ENCODE assay signal across 16 cellular contexts in genomic region chr14:104742586-104743455, GRCh38. TPM values are rescaled to one million over a fixed set of nuclear protein-coding genes. Genes with fewer than 3 reads are reported as not detected.
DNase-seq lines count a peak whose midpoint lies in the region; ATAC-seq and TF ChIP-seq lines count a peak whose summit lies in the region.
"Had no signal": no experiment of that assay in that cellular context is flagged by ENCODE, and none has a peak within 500 bp of the region (broad histone marks: within the 10 kb centered on the region; RNA-seq: fewer than 3 reads in every experiment).

No MANE protein-coding gene starts in this region.

- peak overlapping the region; percentile 34; the same call in 1 of the 2 replicates for H4K91ac ChIP-seq in IMR-90 (ENCODE audit: insufficient read depth, low read depth, low read length)
- H4K91ac ChIP-seq in mesenchymal stem cell (ENCODE audit: low read length) = peak overlapping the region; percentile 19

- intact Hi-C loops in IMR-90 (cut with micrococcal nuclease) = no loop called here
- intact Hi-C loops in ascending aorta (cut with DNase I) = loop anchor here (10.0 kb wide), 1 partner anchor 898 kb away; the partner anchor contains the start of gene PPP1R13B
- intact Hi-C loops in gastrocnemius medialis (cut with DNase I; ENCODE audit: low total_unique reads) = no loop called here

- DNase-seq in IMR-90 = no peak
- no peak for DNase-seq in ascending aorta (ENCODE audit: low spot score in 2 of 2)
- no peak for DNase-seq in mesenchymal stem cell
- DNase-seq in gastrocnemius medialis = peak in 1 of 2 donors; percentile 36
- DNase-seq in occipital lobe (lab: John Stamatoyannopoulos, UW) = no peak
- no peak for DNase-seq in SKM-1 (lab: John Stamatoyannopoulos, UW; ENCODE audit: unreplicated experiment)
- DNase-seq in foreskin keratinocyte = no peak
- DNase-seq: Caco-2; CD4-positive, CD25-positive, alpha-beta regulatory T cell; H9; KG1; NCI-H1436 treated with DMSO at 0.1 percent for 48 hours; NCI-H2081; NCI-H774; RPMI8226 had no signal

- H3K4ac ChIP-seq in IMR-90 (ENCODE audit: low read depth, low read length) = peak overlapping the region; percentile 4
- no peak overlapping the region for H3K4ac ChIP-seq in mesenchymal stem cell (ENCODE audit: low read depth in 1 of 2, low read length in 2 of 2)

- H2AFZ ChIP-seq in IMR-90 (replicated peaks; ENCODE audit: low read length, poor library complexity) (peak overlapping the region; percentile 79), mesenchymal stem cell (ENCODE audit: low read depth, low read length) (no peak overlapping the region)

- CTCF ChIA-PET in IMR-90 (lab: Yijun Ruan, JAX) = no interaction called here

- H3K27ac ChIP-seq in IMR-90 (ENCODE audit: insufficient read depth, low read length) (peak overlapping the region; percentile 28; the same call in 1 of the 2 replicates), ascending aorta (peak overlapping the region; percentile 64 to 92), mesenchymal stem cell (ENCODE audit: low read length, poor library complexity, severe bottlenecking) (no peak overlapping the region), gastrocnemius medialis (peak overlapping the region; percentile 91 to 96 (median 95)), foreskin keratinocyte (no peak overlapping the region)

- H3K79me1 ChIP-seq in IMR-90 (ENCODE audit: low read depth in 1 of 2, low read length in 2 of 2) (no peaks in the 10 kb centered on the region), mesenchymal stem cell (replicated peaks; ENCODE audit: low read length, poor library complexity, severe bottlenecking) (no peaks in the 10 kb centered on the region)

- no peaks in the 10 kb centered on the region for H4K20me1 ChIP-seq in IMR-90 (ENCODE audit: insufficient read depth, low read length)

- no peak overlapping the region for H3K56ac ChIP-seq in IMR-90 (ENCODE audit: extremely low read depth, insufficient read depth, low read length)

- no peak overlapping the region for H2BK12ac ChIP-seq in mesenchymal stem cell (ENCODE audit: low read length in 2 of 2)

- H2AK5ac ChIP-seq in IMR-90 (ENCODE audit: low read depth, low read length) (peak overlapping the region; percentile 73), mesenchymal stem cell (ENCODE audit: low read length, severe bottlenecking) (no peak overlapping the region)

- H2BK15ac ChIP-seq in IMR-90 (ENCODE audit: low read depth, low read length) (no peak overlapping the region), mesenchymal stem cell (ENCODE audit: low read depth, poor library complexity, severe bottlenecking) (no peak overlapping the region)

- peaks cover 16% of the 10 kb centered on the region for H3K4me1 ChIP-seq in IMR-90 (ENCODE audit: control insufficient read depth, insufficient read depth, low read length)
- H3K4me1 ChIP-seq in ascending aorta = peaks cover 17 to 27% of the 10 kb centered on the region in 2 donors
- H3K4me1 ChIP-seq in mesenchymal stem cell (ENCODE audit: control insufficient read depth, insufficient read depth, low read depth, low read length) = peaks cover 5% of the 10 kb centered on the region
- peaks cover 4 to 19% of the 10 kb centered on the region in 2 donors for H3K4me1 ChIP-seq in gastrocnemius medialis
- H3K4me1 ChIP-seq in foreskin keratinocyte = peaks cover 8% of the 10 kb centered on the region
- H3K4me1 ChIP-seq: Caco-2 had no signal

- WGBS in IMR-90 (ENCODE audit: extremely low coverage in 2 of 2, insufficient read length in 1 of 2), 2 experiments = 92% methylated on average over 11 of the region's 32 CpGs; no CpG with 5 or more reads in 1 of the 2 experiments
- 90% methylated on average over 32 of the region's 32 CpGs for WGBS in mesenchymal stem cell

- no peak overlapping the region for H2BK20ac ChIP-seq in IMR-90 (ENCODE audit: low read depth, low read length)

- TF ChIP-seq RAD21 in IMR-90 (IDR thresholded peaks at IDR 0.05; ENCODE audit: low read length) = no peak

- H3K9me1 ChIP-seq in IMR-90 (ENCODE audit: insufficient read depth, low read length) = peaks cover 16% of the 10 kb centered on the region

- POLR2A ChIA-PET in IMR-90 (lab: Charles Lee; ENCODE audit: unreplicated experiment) = no interaction called here

- TF ChIP-seq POLR2A in IMR-90 (IDR thresholded peaks at IDR 0.05; ENCODE audit: low read depth, low read length) (no peak), gastrocnemius medialis (IDR thresholded peaks at IDR 0.05) (no peak)

- H2BK120ac ChIP-seq in IMR-90 (ENCODE audit: low read depth, low read length) (peak overlapping the region; percentile 60; the same call in 1 of the 2 replicates), mesenchymal stem cell (ENCODE audit: low read depth, low read length) (no peak overlapping the region)

- no peak overlapping the region for H3K18ac ChIP-seq in IMR-90 (ENCODE audit: low read depth, low read length)
- no peak overlapping the region for H3K18ac ChIP-seq in mesenchymal stem cell (ENCODE audit: low read depth in 1 of 2, low read length in 2 of 2)

- H3K23ac ChIP-seq in IMR-90 (ENCODE audit: low read depth, low read length) (no peak overlapping the region), mesenchymal stem cell (ENCODE audit: low read length in 2 of 2) (no peak overlapping the region)

- TF ChIP-seq CTCF in IMR-90 (conservative IDR thresholded peaks at IDR 0.05; ENCODE audit: low read depth, low read length) (no peak), ascending aorta (IDR thresholded peaks at IDR 0.05) (no peak), gastrocnemius medialis (IDR thresholded peaks at IDR 0.05 in 4 of 5, conservative IDR thresholded peaks at IDR 0.05 in 1 of 5) (no peak), foreskin keratinocyte (conservative IDR thresholded peaks at IDR 0.05) (no peak)

- H2BK5ac ChIP-seq in IMR-90 (ENCODE audit: low read depth, low read length, poor library complexity, severe bottlenecking) (peak overlapping the region; percentile 70), mesenchymal stem cell (ENCODE audit: low read depth, low read length, poor library complexity, severe bottlenecking) (no peak overlapping the region)

- H3K14ac ChIP-seq in IMR-90 (replicated peaks; ENCODE audit: low read depth, low read length) = peak overlapping the region; percentile 60; the same call in 1 of the 2 replicates
- H3K14ac ChIP-seq in mesenchymal stem cell (ENCODE audit: low read length in 2 of 2) = peak overlapping the region in 1 of 2 experiments; percentile 14

- no peak overlapping the region for H4K5ac ChIP-seq in IMR-90 (ENCODE audit: low read depth, low read length)

- dilution Hi-C loops in IMR-90 (cut with HindIII; ENCODE audit: low sequenced_read_pairs, unreplicated experiment) = no loop called here

- H3K9me3 ChIP-seq in IMR-90 (ENCODE audit: control insufficient read depth, insufficient read depth, low read length) (no peaks in the 10 kb centered on the region), ascending aorta (no peaks in the 10 kb centered on the region), mesenchymal stem cell (ENCODE audit: control insufficient read depth, low read length) (no peaks in the 10 kb centered on the region), gastrocnemius medialis (no peaks in the 10 kb centered on the region)
- H3K9me3 ChIP-seq: Caco-2 had no signal

- no TSS peak for BruUV-seq in IMR-90 (replicated peaks; lab: Mats Ljungman, UMichigan)

- H2AK9ac ChIP-seq in IMR-90 (replicated peaks; ENCODE audit: low read depth, low read length, poor library complexity) = peak overlapping the region; percentile 45

- H4K8ac ChIP-seq in IMR-90 (ENCODE audit: low read depth in 2 of 2, low read length in 2 of 2) = peak overlapping the region; percentile 20 to 61; a peak in 2 of 4 replicates
- no peak overlapping the region for H4K8ac ChIP-seq in mesenchymal stem cell (ENCODE audit: low read length)

- H3K9ac ChIP-seq in IMR-90 (ENCODE audit: low read depth, low read length) (peak overlapping the region; percentile 3; the same call in 1 of the 2 replicates), mesenchymal stem cell (ENCODE audit: low read length) (no peak overlapping the region)

- ATAC-seq in IMR-90 (ENCODE audit: low read depth) (no peak), gastrocnemius medialis (no peak), HG03025 (IDR thresholded peaks at IDR 0.05; ENCODE audit: low FRiP score, unreplicated experiment) (no peak), foreskin keratinocyte (no peak)

- H3K27me3 ChIP-seq in IMR-90 (ENCODE audit: control insufficient read depth, insufficient read depth, low read length) = no peaks in the 10 kb centered on the region
- H3K27me3 ChIP-seq in ascending aorta = no peaks in the 10 kb centered on the region
- peaks cover 7 to 10% of the 10 kb centered on the region in 2 experiments for H3K27me3 ChIP-seq in mesenchymal stem cell (ENCODE audit: control insufficient read depth in 1 of 2, insufficient read depth in 1 of 2, low read length in 2 of 2)
- H3K27me3 ChIP-seq in gastrocnemius medialis = no peaks in the 10 kb centered on the region
- no peaks in the 10 kb centered on the region for H3K27me3 ChIP-seq in foreskin keratinocyte

- in situ Hi-C loops in IMR-90 (cut with MboI; ENCODE audit: low sequenced_read_pairs) = no loop called here
- in situ Hi-C loops in gastrocnemius medialis (cut with MboI; ENCODE audit: low sequenced_read_pairs in 4 of 4) = no loop called here

- no peak overlapping the region for H3K4me3 ChIP-seq in IMR-90 (ENCODE audit: insufficient read depth, low read depth, low read length)
- H3K4me3 ChIP-seq in ascending aorta = no peak overlapping the region
- H3K4me3 ChIP-seq in mesenchymal stem cell (ENCODE audit: insufficient read depth in 1 of 2, low read depth in 1 of 2, low read length in 2 of 2) = no peak overlapping the region
- H3K4me3 ChIP-seq in gastrocnemius medialis = no peak overlapping the region

- peaks cover 13% of the 10 kb centered on the region for H3K36me3 ChIP-seq in IMR-90 (ENCODE audit: control insufficient read depth, insufficient read depth, low read length)
- H3K36me3 ChIP-seq in ascending aorta = peaks cover 68 to 69% of the 10 kb centered on the region in 2 donors
- H3K36me3 ChIP-seq in mesenchymal stem cell (ENCODE audit: control insufficient read depth in 1 of 2, insufficient read depth in 2 of 2, low read depth in 1 of 2, low read length in 2 of 2) = peaks cover 0 to 24% of the 10 kb centered on the region in 2 experiments
- H3K36me3 ChIP-seq in gastrocnemius medialis = peaks cover 0 to 56% of the 10 kb centered on the region in 2 donors

- H3K4me2 ChIP-seq in IMR-90 (ENCODE audit: low read depth, low read length) (no peak overlapping the region), mesenchymal stem cell (ENCODE audit: low read length, poor library complexity, severe bottlenecking) (no peak overlapping the region)

RNA-seq across cellular contexts. Expression of gene SIVA1, which starts 10.1 kb away (rescaled TPM):
- total RNA-seq in IMR-90 (2012; rRNA removed) (132 and 166 TPM in 2 replicates), ascending aorta (410 TPM), gastrocnemius medialis (100 to 1,000 TPM; 228 to 357 (median 264) TPM), occipital lobe (21.2 TPM), foreskin keratinocyte (110 and 114 TPM in 2 replicates)
- polyA plus RNA-seq in IMR-90 (2012; rRNA removed) (184 and 248 TPM in 2 replicates), foreskin keratinocyte (182 and 190 TPM in 2 replicates)
- polyA plus RNA-seq in IMR-90 (2012; cell fraction: cytosol; rRNA removed) = 392 and 403 TPM in 2 replicates
- 69.2 and 188 TPM in 2 replicates for polyA plus RNA-seq in IMR-90 (2012; cell fraction: nucleus; rRNA removed; ENCODE audit: low replicate concordance)
- 68.6 TPM for polyA plus RNA-seq in mesenchymal stem cell (2013, experiment 1 of 2)
- polyA plus RNA-seq in mesenchymal stem cell (2013, experiment 2 of 2) = 73.5 TPM

RNA-seq across cellular contexts. Expression of gene ADSS1, which starts 18.8 kb away (rescaled TPM):
- total RNA-seq in IMR-90 (2012; rRNA removed) (1.8 and 2.5 TPM in 2 replicates), ascending aorta (30.2 TPM), gastrocnemius medialis (100 to 1,000 TPM; 165 to 577 (median 232) TPM), occipital lobe (4.8 TPM), foreskin keratinocyte (0.63 and 1.2 TPM in 2 replicates)
- polyA plus RNA-seq in IMR-90 (2012; rRNA removed) (3.9 and 5.2 TPM in 2 replicates), foreskin keratinocyte (0.43 and 1.1 TPM in 2 replicates)
- 5.9 and 6.5 TPM in 2 replicates for polyA plus RNA-seq in IMR-90 (2012; cell fraction: cytosol; rRNA removed)
- 28.6 and 32.1 TPM in 2 replicates for polyA plus RNA-seq in IMR-90 (2012; cell fraction: nucleus; rRNA removed; ENCODE audit: low replicate concordance)
- polyA plus RNA-seq in mesenchymal stem cell (2013, experiment 1 of 2) = 5.2 TPM
- 4.8 TPM for polyA plus RNA-seq in mesenchymal stem cell (2013, experiment 2 of 2)

RNA-seq across cellular contexts. Expression of gene AKT1, which starts 52.7 kb away (rescaled TPM):
- total RNA-seq in IMR-90 (2012; rRNA removed) (182 and 193 TPM in 2 replicates), ascending aorta (112 TPM), gastrocnemius medialis (10 to 100 TPM; 44.4 to 70.4 (median 57.0) TPM), occipital lobe (102 TPM), foreskin keratinocyte (147 and 156 TPM in 2 replicates)
- polyA plus RNA-seq in IMR-90 (2012; rRNA removed) (221 and 242 TPM in 2 replicates), foreskin keratinocyte (113 and 123 TPM in 2 replicates)
- 248 and 535 TPM in 2 replicates for polyA plus RNA-seq in IMR-90 (2012; cell fraction: cytosol; rRNA removed)
- polyA plus RNA-seq in IMR-90 (2012; cell fraction: nucleus; rRNA removed; ENCODE audit: low replicate concordance) = 317 and 551 TPM in 2 replicates
- 106 TPM for polyA plus RNA-seq in mesenchymal stem cell (2013, experiment 1 of 2)
- polyA plus RNA-seq in mesenchymal stem cell (2013, experiment 2 of 2) = 108 TPM

RNA-seq across cellular contexts. Expression of gene INF2, which starts 53.4 kb away (rescaled TPM):
- total RNA-seq in IMR-90 (2012; rRNA removed) = 16.8 and 20.0 TPM in 2 replicates
- polyA plus RNA-seq in IMR-90 (2012; rRNA removed) = 62.1 and 76.2 TPM in 2 replicates
- 39.3 and 68.1 TPM in 2 replicates for polyA plus RNA-seq in IMR-90 (2012; cell fraction: cytosol; rRNA removed)
- 179 and 366 TPM in 2 replicates for polyA plus RNA-seq in IMR-90 (2012; cell fraction: nucleus; rRNA removed; ENCODE audit: low replicate concordance)
- total RNA-seq in ascending aorta = 249 TPM
- 59.1 TPM for polyA plus RNA-seq in mesenchymal stem cell (2013, experiment 1 of 2)
- 55.9 TPM for polyA plus RNA-seq in mesenchymal stem cell (2013, experiment 2 of 2)
- total RNA-seq in gastrocnemius medialis = 10 to 100 TPM; 11.6 to 34.6 (median 19.7) TPM
- total RNA-seq in occipital lobe = 8.4 TPM
- total RNA-seq in foreskin keratinocyte = 82.1 and 94.5 TPM in 2 replicates
- 88.3 and 101 TPM in 2 replicates for polyA plus RNA-seq in foreskin keratinocyte

RNA-seq across cellular contexts. Expression of gene ZBTB42, which starts 58.1 kb away (rescaled TPM):
- total RNA-seq in IMR-90 (2012; rRNA removed) (1.1 and 1.3 TPM in 2 replicates), ascending aorta (23.5 TPM), gastrocnemius medialis (10 to 100 TPM in 3 of 4 donors, 1 to 10 TPM in 1; 2.4 to 20.8 (median 12.5) TPM), occipital lobe (0.94 TPM), foreskin keratinocyte (2.3 TPM in 2 replicates)
- polyA plus RNA-seq in IMR-90 (2012; rRNA removed) (2.3 and 3.6 TPM in 2 replicates), foreskin keratinocyte (1.8 and 1.9 TPM in 2 replicates)
- 1.7 and 3.3 TPM in 2 replicates for polyA plus RNA-seq in IMR-90 (2012; cell fraction: cytosol; rRNA removed)
- 1.2 and 2.1 TPM in 2 replicates for polyA plus RNA-seq in IMR-90 (2012; cell fraction: nucleus; rRNA removed; ENCODE audit: low replicate concordance)
- polyA plus RNA-seq in mesenchymal stem cell (2013, experiment 1 of 2) = 1.8 TPM
- 1.6 TPM for polyA plus RNA-seq in mesenchymal stem cell (2013, experiment 2 of 2)

Comparison
In these comparisons a context has a peak if more than half of its experiments do, and no peak if none do; other contexts are left out.
1. H3K27ac ChIP-seq: peak in IMR-90 (single experiment), ascending aorta (2 of 2) and gastrocnemius medialis (4 of 4); none in mesenchymal stem cell (single experiment) and foreskin keratinocyte (single experiment).